In the genomic region with DNA sequence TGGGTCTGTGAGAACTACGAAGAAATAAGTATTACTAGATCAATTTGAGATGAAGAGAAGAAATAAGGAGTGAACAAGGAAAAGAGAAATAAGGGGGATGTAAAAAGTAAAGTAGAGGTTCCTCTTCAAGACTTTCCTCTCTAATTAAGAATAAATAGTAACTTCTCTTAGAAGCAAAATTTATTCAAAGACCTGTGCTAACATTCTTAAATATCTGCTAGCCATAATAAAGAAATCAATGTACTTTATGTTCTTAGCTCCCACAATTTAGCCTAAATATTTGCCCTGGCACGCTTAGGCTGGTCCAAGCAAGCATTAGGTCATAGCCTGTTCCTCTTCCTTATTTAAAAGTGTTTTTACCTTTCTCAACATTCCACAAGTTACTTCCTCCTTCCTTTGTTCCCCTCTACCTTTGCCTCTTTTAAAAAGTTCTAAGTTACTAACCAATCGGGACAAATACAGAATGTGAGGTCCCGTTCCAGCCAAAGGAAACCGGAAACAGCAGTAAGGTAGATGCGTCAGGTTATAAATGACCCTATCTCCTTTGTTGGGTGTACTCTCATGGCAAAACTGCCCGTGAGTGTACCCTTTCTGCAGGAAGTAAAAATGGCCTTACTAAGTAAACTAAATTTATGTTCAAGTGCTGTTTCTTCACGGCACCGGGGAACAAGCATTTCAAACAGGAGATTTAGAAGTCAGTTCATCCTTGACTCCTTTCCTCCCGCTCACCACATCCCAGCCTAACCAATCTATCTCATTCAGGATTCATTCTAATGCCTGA, we compare ENCODE assay signal across 8 cellular contexts.
A peak's percentile ranks its signal among the peaks of the same experiment; 100 is the strongest.
DNase-seq lines count a peak whose midpoint lies in the region; ATAC-seq, FAIRE-seq and TF ChIP-seq lines count a peak whose summit lies in the region.
"Not testable (repeated sequence)": the region's sequence is repeated elsewhere in the genome, so short reads cannot be mapped to it uniquely, and the experiment has no call there.

No MANE protein-coding gene starts in this region.

- CTCF ChIA-PET in MCF 10A (lab: Yijun Ruan, JAX): not testable (repeated sequence)

- not testable (repeated sequence) for H3K9me1 ChIP-seq in keratinocyte (ENCODE audit: control insufficient read depth, extremely low read depth, insufficient read depth, low read length)

- FAIRE-seq in keratinocyte (lab: Jason Lieb, UNC): not testable (repeated sequence)

- dilution Hi-C loops in keratinocyte (cut with MboI; ENCODE audit: extremely low pct_ligation_motif_present, low sequenced_read_pairs): not testable (repeated sequence)

- not testable (repeated sequence) for H3K27me3 ChIP-seq in endodermal cell (ENCODE audit: control insufficient read depth, insufficient read depth, low read length, poor library complexity, severe bottlenecking); keratinocyte (ENCODE audit: control insufficient read depth, extremely low read depth, insufficient read depth, low read length)

- H3K4me1 ChIP-seq in endodermal cell (ENCODE audit: control insufficient read depth, insufficient read depth, low read length): not testable (repeated sequence)
- peaks cover 45% of the 10 kb centered on the region for H3K4me1 ChIP-seq in keratinocyte (ENCODE audit: control insufficient read depth, extremely low read depth, insufficient read depth, low read length)

- H3K4me1 Mint-ChIP-seq in CD14-positive monocyte: peaks cover 43% of the 10 kb centered on the region
- H3K4me1 Mint-ChIP-seq in T-helper 17 cell: peaks cover 71% of the 10 kb centered on the region
- peaks cover 58% of the 10 kb centered on the region for H3K4me1 Mint-ChIP-seq in MCF 10A (ENCODE audit: insufficient read depth, unreplicated experiment)
- peaks cover 33% of the 10 kb centered on the region for H3K4me1 Mint-ChIP-seq in endodermal cell
- H3K4me1 Mint-ChIP-seq in naive B cell: peaks cover 68 to 75% (median 71%) of the 10 kb centered on the region in 3 donors

- ATAC-seq in T-helper 17 cell; naive B cell (ENCODE audit: low read depth in 2 of 2): not testable (repeated sequence)

- H2AFZ ChIP-seq in keratinocyte (ENCODE audit: control insufficient read depth, low read length): not testable (repeated sequence)

- H3K79me2 ChIP-seq in keratinocyte (ENCODE audit: control insufficient read depth, insufficient read depth, low read length): not testable (repeated sequence)

- not testable (repeated sequence) for H3K9me3 ChIP-seq in T-helper 17 cell (ENCODE audit: control insufficient read depth, low read length, poor library complexity, severe bottlenecking); endodermal cell (ENCODE audit: control insufficient read depth, low read length); keratinocyte (ENCODE audit: control insufficient read depth, low read depth, low read length)

- POLR2A ChIA-PET in MCF 10A (lab: Yijun Ruan, JAX): interaction anchor here (0.8 kb wide), 1 partner anchor 571 kb away, joined by 3 read pairs; no protein-coding TSS in a partner anchor

- peak overlapping the region; percentile 59 to 90 (median 83) for H3K27ac Mint-ChIP-seq in CD14-positive monocyte
- H3K27ac Mint-ChIP-seq in T-helper 17 cell: peak overlapping the region; percentile 85
- H3K27ac Mint-ChIP-seq in MCF 10A (ENCODE audit: low read depth, unreplicated experiment): peak overlapping the region; percentile 63
- H3K27ac Mint-ChIP-seq in endodermal cell: peak overlapping the region; percentile 15
- H3K27ac Mint-ChIP-seq in naive B cell: peak overlapping the region in 5 of 6 donors; percentile 39 to 89 (median 82)

- intact Hi-C loops in CD14-positive monocyte (cut with micrococcal nuclease): loop anchor here in 1 of 2 donors (5.0 to 10.0 kb wide), 2 partner anchors 611 to 698 kb away; no protein-coding TSS in a partner anchor
- intact Hi-C loops in MCF 10A (cut with micrococcal nuclease): not testable (repeated sequence)

- not testable (repeated sequence) for H3K4me3 Mint-ChIP-seq in CD14-positive monocyte; MCF 10A (ENCODE audit: unreplicated experiment); endodermal cell
- H3K4me3 Mint-ChIP-seq in T-helper 17 cell (peak overlapping the region; percentile 26), naive B cell (peak overlapping the region in 3 of 8 donors; percentile 27 to 69 (median 48))

- BruUV-seq in MCF 10A (replicated peaks; lab: Mats Ljungman, UMichigan): not testable (repeated sequence)

- H3K36me3 ChIP-seq in endodermal cell (ENCODE audit: control insufficient read depth, insufficient read depth, low read length); keratinocyte (ENCODE audit: control insufficient read depth in 2 of 2, extremely low read depth in 1 of 2, insufficient read depth in 2 of 2, low read length in 2 of 2): not testable (repeated sequence)

- in situ Hi-C loops in KBM-7 (cut with MboI; ENCODE audit: low pct_unique_long_range_greater_than_20kb, low sequenced_read_pairs): loop anchor here (25.0 kb wide), 1 partner anchor 686 kb away; no protein-coding TSS in a partner anchor

- not testable (repeated sequence) for H3K9ac ChIP-seq in endodermal cell (ENCODE audit: extremely low read depth, low read length, poor library complexity, severe bottlenecking)
- peak overlapping the region; percentile 32 for H3K9ac ChIP-seq in keratinocyte (ENCODE audit: control insufficient read depth, extremely low read depth, insufficient read depth, low read length)

- peaks cover 28% of the 10 kb centered on the region in 2 donors for H3K36me3 Mint-ChIP-seq in CD14-positive monocyte
- H3K36me3 Mint-ChIP-seq in T-helper 17 cell (ENCODE audit: low read depth): peaks cover 16% of the 10 kb centered on the region
- H3K36me3 Mint-ChIP-seq in MCF 10A (ENCODE audit: insufficient read depth, unreplicated experiment): peaks cover 21% of the 10 kb centered on the region
- peaks cover 16% of the 10 kb centered on the region for H3K36me3 Mint-ChIP-seq in endodermal cell (ENCODE audit: low read depth)
- not testable (repeated sequence) for H3K36me3 Mint-ChIP-seq in naive B cell

- not testable (repeated sequence) for H3K4me3 ChIP-seq in endodermal cell (ENCODE audit: low read length)
- peak overlapping the region in 1 of 3 experiments; percentile 31 for H3K4me3 ChIP-seq in keratinocyte (ENCODE audit: control insufficient read depth in 2 of 3, extremely low read depth in 1 of 3, insufficient read depth in 2 of 3, low read depth in 1 of 3, low read length in 3 of 3)

- not testable (repeated sequence) for H3K27ac ChIP-seq in endodermal cell (ENCODE audit: low read depth, low read length)
- peak overlapping the region; percentile 59 for H3K27ac ChIP-seq in keratinocyte (ENCODE audit: control insufficient read depth, insufficient read depth, low read length)

- H3K27me3 Mint-ChIP-seq in CD14-positive monocyte (ENCODE audit: low read depth in 3 of 3); T-helper 17 cell; MCF 10A (ENCODE audit: insufficient read depth, unreplicated experiment); endodermal cell (ENCODE audit: insufficient read depth); naive B cell: not testable (repeated sequence)

- DNase-seq in CD14-positive monocyte (ENCODE audit: low spot score); T-helper 17 cell; MCF 10A (ENCODE audit: unreplicated experiment); keratinocyte (ENCODE audit: low read depth, low spot score); naive B cell: not testable (repeated sequence)
- DNase-seq in KBM-7: peak; percentile 33
- DNase-seq in endodermal cell: peak; percentile 48
- DNase-seq in superior temporal gyrus (ENCODE audit: extremely low spot score): peak; percentile 6

- 86 to 90% methylated on average over 10 of the region's 10 CpGs for WGBS in endodermal cell (ENCODE audit: insufficient coverage in 1 of 2, insufficient read length in 1 of 2), 2 experiments

- H4K20me1 ChIP-seq in keratinocyte (ENCODE audit: control insufficient read depth, extremely low read depth, insufficient read depth, low read length): not testable (repeated sequence)

- not testable (repeated sequence) for H3K9me3 Mint-ChIP-seq in CD14-positive monocyte; MCF 10A (ENCODE audit: unreplicated experiment); endodermal cell; naive B cell

- H3K4me2 ChIP-seq in keratinocyte (ENCODE audit: control insufficient read depth, extremely low read depth, insufficient read depth, low read depth, low read length): peak overlapping the region; percentile 71

- not testable (repeated sequence) for TF ChIP-seq CTCF in CD14-positive monocyte (IDR thresholded peaks at IDR 0.05); MCF 10A (IDR thresholded peaks at IDR 0.05; ENCODE audit: unreplicated experiment); endodermal cell (conservative IDR thresholded peaks at IDR 0.05); keratinocyte (optimal IDR thresholded peaks at IDR 0.05 in 1 of 3, IDR thresholded peaks at IDR 0.05 in 1 of 3, conservative IDR thresholded peaks at IDR 0.05 in 1 of 3; ENCODE audit: extremely low read depth in 1 of 3, insufficient read depth in 2 of 3, low read length in 3 of 3)

Comparison
In these comparisons a context has a peak if more than half of its experiments do, and no peak if none do; other contexts are left out.
1. H3K27ac Mint-ChIP-seq: peak in every context shown above with its lines; median percentile 85 in T-helper 17 cell; 83 in CD14-positive monocyte; 82 in naive B cell; 63 in MCF 10A; 15 in endodermal cell.